Comparison of ENCODE assay signal across 14 cellular contexts in genomic region chr9:4296217-4296616, GRCh38. TPM values are rescaled to one million over a fixed set of nuclear protein-coding genes. Genes with fewer than 3 reads are reported as not detected.
DNase-seq lines count a peak whose midpoint lies in the region; ATAC-seq and TF ChIP-seq lines count a peak whose summit lies in the region.
"Had no signal": no experiment of that assay in that cellular context is flagged by ENCODE, and none has a peak within 500 bp of the region (broad histone marks: within the 10 kb centered on the region; RNA-seq: fewer than 3 reads in every experiment).

No MANE protein-coding gene starts in this region.

- H3K36me3 Mint-ChIP-seq in activated CD4-positive, alpha-beta T cell treated with anti-CD3 and anti-CD28 coated beads, Interleukin-2, amount 10 ng/mL, durations not matched to agents 24 days and 14 days (ENCODE audit: low read depth) = no peaks in the 10 kb centered on the region
- H3K36me3 Mint-ChIP-seq in activated CD4-positive, alpha-beta T cell treated with anti-CD3 and anti-CD28 coated beads for 36 hours (ENCODE audit: low read depth) = no peaks in the 10 kb centered on the region

- peak overlapping the region; percentile 99 for H3K4me3 Mint-ChIP-seq in activated CD4-positive, alpha-beta T cell treated with anti-CD3 and anti-CD28 coated beads, Interleukin-2, amount 10 ng/mL, durations not matched to agents 24 days and 14 days
- H3K4me3 Mint-ChIP-seq in activated CD4-positive, alpha-beta T cell treated with anti-CD3 and anti-CD28 coated beads for 36 hours = no peak overlapping the region

- H3K27ac ChIP-seq in Panc1 (ENCODE audit: low read length) (peak overlapping the region; percentile 49), gastrocnemius medialis (peak overlapping the region in 3 of 4 donors; percentile 24 to 84 (median 83))

- H3K27me3 ChIP-seq in Panc1 (ENCODE audit: control insufficient read depth, insufficient read depth, low read length) (no peaks in the 10 kb centered on the region), gastrocnemius medialis (no peaks in the 10 kb centered on the region)
- H3K27me3 ChIP-seq: breast epithelium, transverse colon had no signal

- H3K27me3 Mint-ChIP-seq in activated CD4-positive, alpha-beta T cell treated with anti-CD3 and anti-CD28 coated beads, Interleukin-2, amount 10 ng/mL, durations not matched to agents 24 days and 14 days = peaks cover 62% of the 10 kb centered on the region
- H3K27me3 Mint-ChIP-seq in activated CD4-positive, alpha-beta T cell treated with anti-CD3 and anti-CD28 coated beads for 36 hours = peaks cover 28% of the 10 kb centered on the region

- peaks cover 22% of the 10 kb centered on the region for H3K4me1 Mint-ChIP-seq in activated CD4-positive, alpha-beta T cell treated with anti-CD3 and anti-CD28 coated beads, Interleukin-2, amount 10 ng/mL, durations not matched to agents 24 days and 14 days
- peaks cover 34% of the 10 kb centered on the region for H3K4me1 Mint-ChIP-seq in activated CD4-positive, alpha-beta T cell treated with anti-CD3 and anti-CD28 coated beads for 36 hours

- H3K9me3 Mint-ChIP-seq in activated CD4-positive, alpha-beta T cell treated with anti-CD3 and anti-CD28 coated beads, Interleukin-2, amount 10 ng/mL, durations not matched to agents 24 days and 14 days = no peaks in the 10 kb centered on the region
- no peaks in the 10 kb centered on the region for H3K9me3 Mint-ChIP-seq in activated CD4-positive, alpha-beta T cell treated with anti-CD3 and anti-CD28 coated beads for 36 hours (ENCODE audit: low read depth)

- TF ChIP-seq POLR2A in gastrocnemius medialis (IDR thresholded peaks at IDR 0.05) = no peak

- H3K36me3 ChIP-seq in Panc1 (ENCODE audit: control insufficient read depth, insufficient read depth, low read length) (no peaks in the 10 kb centered on the region), gastrocnemius medialis (no peaks in the 10 kb centered on the region)
- H3K36me3 ChIP-seq: breast epithelium, transverse colon had no signal

- no peak for TF ChIP-seq CTCF in Panc1 (IDR thresholded peaks at IDR 0.05)
- peak; percentile 13 for TF ChIP-seq CTCF in fibroblast of pulmonary artery (IDR thresholded peaks at IDR 0.05; ENCODE audit: low read length, missing control alignments)
- no peak for TF ChIP-seq CTCF in gastrocnemius medialis (IDR thresholded peaks at IDR 0.05 in 4 of 5, conservative IDR thresholded peaks at IDR 0.05 in 1 of 5)

- ATAC-seq in activated CD4-positive, alpha-beta T cell treated with anti-CD3 and anti-CD28 coated beads for 36 hours = no peak
- ATAC-seq in Panc1 = no peak
- no peak for ATAC-seq in gastrocnemius medialis
- no peak for ATAC-seq in HG02642 (IDR thresholded peaks at IDR 0.05; ENCODE audit: poor library complexity, unreplicated experiment)

- BruUV-seq in Panc1 (replicated peaks; lab: Mats Ljungman, UMichigan) = no TSS peak

- DNase-seq in activated CD4-positive, alpha-beta T cell treated with anti-CD3 and anti-CD28 coated beads, Interleukin-2, amount 10 ng/mL, durations not matched to agents 24 days and 14 days = no peak
- no peak for DNase-seq in activated CD4-positive, alpha-beta T cell treated with anti-CD3 and anti-CD28 coated beads for 36 hours
- DNase-seq in Panc1 (ENCODE audit: low read depth, low spot score) (no peak), fibroblast of pulmonary artery (ENCODE audit: low read depth) (no peak), gastrocnemius medialis (no peak)
- no peak for DNase-seq in central memory CD4-positive, alpha-beta T cell
- no peak for DNase-seq in activated CD4-positive, alpha-beta T cell treated with anti-CD3 and anti-CD28 coated beads, Interleukin-2, amount 50 U/mL, for 48 hours
- DNase-seq: ACHN, NCI-H1105, NCI-H345, transverse colon had no signal

- H3K4me1 ChIP-seq in Panc1 (ENCODE audit: control insufficient read depth, insufficient read depth, low read length) (peaks cover 2% of the 10 kb centered on the region), gastrocnemius medialis (peaks cover 15 to 20% of the 10 kb centered on the region in 2 donors)
- H3K4me1 ChIP-seq: breast epithelium had no signal

- intact Hi-C loops in activated CD4-positive, alpha-beta T cell treated with anti-CD3 and anti-CD28 coated beads, Interleukin-2, amount 10 ng/mL, durations not matched to agents 24 days and 14 days (cut with micrococcal nuclease) = loop anchor here (5.0 kb wide), 3 partner anchors 69 to 564 kb away; no protein-coding TSS in a partner anchor
- intact Hi-C loops in activated CD4-positive, alpha-beta T cell treated with anti-CD3 and anti-CD28 coated beads for 36 hours (cut with DNase I, micrococcal nuclease) = loop anchor here (2.0 to 10.0 kb wide), 8 partner anchors 43 to 1141 kb away; partner anchors contain the start of genes PLGRKT (in 1 of the 2) and RFX3 (in 1 of the 2)
- intact Hi-C loops in Panc1 (cut with micrococcal nuclease; ENCODE audit: unreplicated experiment) (loop anchor here (10.0 kb wide), 2 partner anchors 51 to 151 kb away; no protein-coding TSS in a partner anchor), gastrocnemius medialis (cut with DNase I; ENCODE audit: low total_unique reads) (loop anchor here (5.0 kb wide), 3 partner anchors 41 to 769 kb away; partner anchors contain the start of genes RCL1 and RFX3)

- in situ Hi-C loops in Panc1 (cut with HindIII; ENCODE audit: low pct_unique_long_range_greater_than_20kb, low sequenced_read_pairs) (no loop called here), gastrocnemius medialis (cut with MboI; ENCODE audit: low sequenced_read_pairs in 4 of 4) (no loop called here)

- no peak overlapping the region for H3K27ac Mint-ChIP-seq in activated CD4-positive, alpha-beta T cell treated with anti-CD3 and anti-CD28 coated beads, Interleukin-2, amount 10 ng/mL, durations not matched to agents 24 days and 14 days
- H3K27ac Mint-ChIP-seq in activated CD4-positive, alpha-beta T cell treated with anti-CD3 and anti-CD28 coated beads for 36 hours = no peak overlapping the region

- H3K4me3 ChIP-seq in Panc1 (ENCODE audit: low read depth in 2 of 2, low read length in 2 of 2) (peak overlapping the region in 1 of 2 experiments; percentile 69; a peak in 2 of 4 replicates), fibroblast of pulmonary artery (replicated peaks; ENCODE audit: low read depth, low read length) (no peak overlapping the region), gastrocnemius medialis (no peak overlapping the region)
- H3K4me3 ChIP-seq: skin epidermis had no signal

- CTCF ChIA-PET in activated CD4-positive, alpha-beta T cell treated with anti-CD3 and anti-CD28 coated beads for 36 hours (lab: Charles Lee) = interaction anchor here (0.6 to 2.4 kb wide), 4 partner anchors 12 to 521 kb away, joined by 3 to 5 read pairs (median 3); no protein-coding TSS in a partner anchor
- CTCF ChIA-PET in Panc1 (lab: Charles Lee) = interaction anchor here (0.6 kb wide), 1 partner anchor 60 kb away, joined by 10 read pairs; no protein-coding TSS in a partner anchor

- H3K9me3 ChIP-seq in Panc1 (ENCODE audit: control insufficient read depth, insufficient read depth, low read depth, low read length) (no peaks in the 10 kb centered on the region), gastrocnemius medialis (no peaks in the 10 kb centered on the region)
- H3K9me3 ChIP-seq: breast epithelium, transverse colon had no signal

- POLR2A ChIA-PET in activated CD4-positive, alpha-beta T cell treated with anti-CD3 and anti-CD28 coated beads for 36 hours (lab: Charles Lee) = interaction anchor here (0.6 to 0.7 kb wide), 2 partner anchors 103 to 367 kb away, joined by 3 to 6 read pairs; no protein-coding TSS in a partner anchor
- POLR2A ChIA-PET in Panc1 (lab: Charles Lee) = interaction anchor here (0.6 kb wide), 2 partner anchors 370 to 763 kb away, joined by 3 to 4 read pairs; partner anchors contain the start of gene SPATA6L

RNA-seq across cellular contexts. Expression of gene GLIS3, which starts 3.7 kb away (rescaled TPM):
- total RNA-seq in activated CD4-positive, alpha-beta T cell treated with anti-CD3 and anti-CD28 coated beads, Interleukin-2, amount 10 ng/mL, durations not matched to agents 24 days and 14 days = 1.3 and 1.8 TPM in 2 replicates
- under 1 TPM; 0.93 to 0.96 TPM for total RNA-seq in activated CD4-positive, alpha-beta T cell treated with anti-CD3 and anti-CD28 coated beads for 36 hours
- 12.7 TPM for total RNA-seq in Panc1 (2021; ENCODE audit: unreplicated experiment)
- polyA plus RNA-seq in Panc1 (2012; ENCODE audit: insufficient read length) = 3.6 TPM
- 1 to 10 TPM; 3.9 to 6.7 (median 4.2) TPM for total RNA-seq in gastrocnemius medialis
